15 cellular contexts compared by ENCODE assay signal in genomic region chr1:3904843-3905185, GRCh38. TPM values are rescaled to one million over a fixed set of nuclear protein-coding genes. Genes with fewer than 3 reads are reported as not detected.
DNase-seq lines count a peak whose midpoint lies in the region; ATAC-seq, FAIRE-seq and TF ChIP-seq lines count a peak whose summit lies in the region.
"Had no signal": no experiment of that assay in that cellular context is flagged by ENCODE, and none has a peak within 500 bp of the region (broad histone marks: within the 10 kb centered on the region; RNA-seq: fewer than 3 reads in every experiment).

No MANE protein-coding gene starts in this region.

- peak overlapping the region; percentile 12 for H3K4me3 Mint-ChIP-seq in neural crest cell
- H3K4me3 Mint-ChIP-seq: B cell had no signal

- no peak overlapping the region for H3K27ac ChIP-seq in RWPE2 (ENCODE audit: poor library complexity, severe bottlenecking)

- H3K4me1 Mint-ChIP-seq in neural crest cell: peaks cover 23% of the 10 kb centered on the region

- H3K4me1 ChIP-seq in RWPE2 (ENCODE audit: insufficient read depth, poor library complexity, severe bottlenecking): no peaks in the 10 kb centered on the region

- H3K27ac Mint-ChIP-seq in neural crest cell (ENCODE audit: unreplicated experiment): no peak overlapping the region
- H3K27ac Mint-ChIP-seq: B cell; CD8-positive, alpha-beta memory T cell had no signal

- no peak overlapping the region for H3K4me3 ChIP-seq in RWPE2 (ENCODE audit: severe bottlenecking)
- H3K4me3 ChIP-seq: HAP-1 had no signal

- FAIRE-seq in urothelium cell line (lab: Jason Lieb, UNC): no peak

- H3K36me3 ChIP-seq in RWPE2 (ENCODE audit: low read depth): no peaks in the 10 kb centered on the region

- H3K9me3 ChIP-seq in RWPE2 (ENCODE audit: severe bottlenecking): no peaks in the 10 kb centered on the region
- H3K9me3 ChIP-seq: HAP-1 had no signal

- ATAC-seq in Right ventricle myocardium superior (ENCODE audit: poor library complexity) (no peak), left cardiac atrium (no peak), RWPE2 (ENCODE audit: low read depth) (no peak)

- TF ChIP-seq CTCF in RWPE2 (IDR thresholded peaks at IDR 0.05; ENCODE audit: poor library complexity, severe bottlenecking) (no peak), neural crest cell (conservative IDR thresholded peaks at IDR 0.05) (no peak)

- H3K27me3 Mint-ChIP-seq in neural crest cell (ENCODE audit: low read depth): peaks cover 8% of the 10 kb centered on the region

- no peaks in the 10 kb centered on the region for H3K27me3 ChIP-seq in RWPE2 (ENCODE audit: insufficient read depth, poor library complexity, severe bottlenecking)

- H3K36me3 Mint-ChIP-seq in neural crest cell (ENCODE audit: low read depth): no peaks in the 10 kb centered on the region

- intact Hi-C loops in Right ventricle myocardium superior (cut with DNase I): no loop called here
- intact Hi-C loops in left cardiac atrium (cut with DNase I): no loop called here

- H3K9me3 Mint-ChIP-seq in neural crest cell: no peaks in the 10 kb centered on the region
- H3K9me3 Mint-ChIP-seq: CD8-positive, alpha-beta memory T cell had no signal

- peak; percentile 8 for DNase-seq in Right ventricle myocardium superior
- DNase-seq in left cardiac atrium: no peak
- DNase-seq in RWPE2 (ENCODE audit: low spot score): peak; percentile 13
- no peak for DNase-seq in neural crest cell (ENCODE audit: low read depth, low spot score)
- no peak for DNase-seq in NCI-H1417 treated with DMSO at 0.1 percent for 48 hours (lab: John Stamatoyannopoulos, UW)
- no peak for DNase-seq in NCI-H2107 (lab: John Stamatoyannopoulos, UW)
- no peak for DNase-seq in urothelium cell line (ENCODE audit: low spot score)
- DNase-seq: EL, NCI-H1436 treated with DMSO at 0.1 percent for 48 hours, NCI-H2081, NCI-H2227 treated with DMSO at 0.1 percent for 48 hours, NCI-H524 treated with DMSO at 0.1 percent for 48 hours had no signal

RNA-seq across cellular contexts. Expression of gene C1orf174, which starts 4.7 kb away (rescaled TPM):
- 12.6 TPM for total RNA-seq in Right ventricle myocardium superior
- total RNA-seq in left cardiac atrium: 10 to 100 TPM; 13.2 to 14.0 TPM
- total RNA-seq in neural crest cell: 36.8 and 39.6 TPM in 2 replicates

RNA-seq across cellular contexts. Expression of gene DFFB, which starts 47.5 kb away (rescaled TPM):
- total RNA-seq in Right ventricle myocardium superior (2.8 TPM), left cardiac atrium (1 to 10 TPM; 4.0 to 4.1 TPM), neural crest cell (11.3 and 13.1 TPM in 2 replicates)

RNA-seq across cellular contexts. Expression of gene CEP104, which starts 47.8 kb away (rescaled TPM):
- 32.3 TPM for total RNA-seq in Right ventricle myocardium superior
- 10 to 100 TPM; 28.6 to 37.5 TPM for total RNA-seq in left cardiac atrium
- 36.2 and 37.3 TPM in 2 replicates for total RNA-seq in neural crest cell

Comparison
In these comparisons a context has a peak if more than half of its experiments do, and no peak if none do; other contexts are left out.
1. DNase-seq: peak in Right ventricle myocardium superior (single experiment) and RWPE2 (single experiment); none in left cardiac atrium (single experiment), neural crest cell (single experiment), NCI-H1417 treated with DMSO at 0.1 percent for 48 hours (single experiment), NCI-H2107 (single experiment) and urothelium cell line (single experiment).